Comparison of ENCODE assay signal across 28 cellular contexts in genomic region chr3:177318559-177318958, GRCh38.
"Had no signal": no experiment of that assay in that cellular context is flagged by ENCODE, and none has a peak within 500 bp of the region (broad histone marks: within the 10 kb centered on the region; RNA-seq: fewer than 3 reads in every experiment).

No MANE protein-coding gene starts in this region.

- H3K4me1 ChIP-seq: body of pancreas, colonic mucosa, neural progenitor cell, parathyroid adenoma had no signal

- H3K4me3 Mint-ChIP-seq: activated naive CD8-positive, alpha-beta T cell; mesothelial cell of epicardium; neural progenitor cell had no signal

- H3K27ac Mint-ChIP-seq: activated naive CD8-positive, alpha-beta T cell; mesothelial cell of epicardium; neural progenitor cell had no signal

- H3K27me3 ChIP-seq: body of pancreas, colonic mucosa, esophagus squamous epithelium, hepatocyte, neural progenitor cell, right atrium auricular region, testis, transverse colon had no signal

- H3K36me3 Mint-ChIP-seq: activated naive CD8-positive, alpha-beta T cell; mesothelial cell of epicardium had no signal

- H3K36me3 ChIP-seq: colonic mucosa, esophagus squamous epithelium, neural progenitor cell, right atrium auricular region, transverse colon had no signal

- H3K27ac ChIP-seq: body of pancreas, colonic mucosa, epithelial cell of prostate, esophagus squamous epithelium, hepatocyte, neural progenitor cell, parathyroid adenoma, right atrium auricular region, testis, transverse colon had no signal

- H3K79me2 ChIP-seq: hepatocyte, parathyroid adenoma had no signal

- ATAC-seq: body of pancreas, left cardiac atrium had no signal

- H3K9me3 ChIP-seq: body of pancreas, colonic mucosa, right atrium auricular region, testis, transverse colon had no signal

- H3K27me3 Mint-ChIP-seq: activated naive CD8-positive, alpha-beta T cell; naive thymus-derived CD4-positive, alpha-beta T cell had no signal

- H3K4me2 ChIP-seq: hepatocyte, neural progenitor cell, smooth muscle cell had no signal

- DNase-seq: activated CD4-positive, alpha-beta T cell treated with anti-CD3 and anti-CD28 coated beads for 4 hours; activated CD4-positive, alpha-beta T cell treated with anti-CD3 and anti-CD28 coated beads, Interleukin-2, amount 50 U/mL, for 4 hours; activated effector memory CD4-positive, alpha-beta T cell treated with Interleukin-2 at 50 U/mL for 16 hours; anterior cingulate cortex; body of pancreas; cerebellar nuclear complex; colonic mucosa; effector CD8-positive, alpha-beta T cell; esophagus squamous epithelium; foreskin melanocyte; islet precursor cell; left cardiac atrium; mammary epithelial cell; occipital lobe; stimulated activated CD4-positive, alpha-beta T cell treated with anti-CD3 and anti-CD28 coated beads, Interleukin-1b, Interleukin-23, amount 100 ng/mL, for 48 hours; stimulated activated CD4-positive, alpha-beta T cell treated with anti-CD3 and anti-CD28 coated beads, Interleukin-4, amount 100 ng/mL, for 4 hours; stimulated activated naive CD4-positive, alpha-beta T cell treated with Interleukin-2 at 50 U/mL for 16 hours; testis; transverse colon had no signal

- H3K4me3 ChIP-seq: body of pancreas, colonic mucosa, esophagus squamous epithelium, hepatocyte, neural progenitor cell, right atrium auricular region, smooth muscle cell, testis, transverse colon had no signal
